In genomic region chr6:169894377-169894960, GRCh38 we compare ENCODE assay signal across 1 cellular context.
TF ChIP-seq lines count a peak whose summit lies in the region.

No MANE protein-coding gene starts in this region.

TF ChIP-seq in SK-N-SH, 30 proteins besides CTCF, POLR2A, EP300 and RAD21 (continued from another document):
- TF ChIP-seq REST (IDR thresholded peaks at IDR 0.05; ENCODE audit: low read depth, low read length) (no peak), NRF1 (IDR thresholded peaks at IDR 0.05; ENCODE audit: low read depth, low read length) (no peak), YY1 (IDR thresholded peaks at IDR 0.05; ENCODE audit: low read depth) (no peak), GABPA (IDR thresholded peaks at IDR 0.05; ENCODE audit: low read depth) (no peak)
